24 cellular contexts compared by ENCODE assay signal in the genomic region with DNA sequence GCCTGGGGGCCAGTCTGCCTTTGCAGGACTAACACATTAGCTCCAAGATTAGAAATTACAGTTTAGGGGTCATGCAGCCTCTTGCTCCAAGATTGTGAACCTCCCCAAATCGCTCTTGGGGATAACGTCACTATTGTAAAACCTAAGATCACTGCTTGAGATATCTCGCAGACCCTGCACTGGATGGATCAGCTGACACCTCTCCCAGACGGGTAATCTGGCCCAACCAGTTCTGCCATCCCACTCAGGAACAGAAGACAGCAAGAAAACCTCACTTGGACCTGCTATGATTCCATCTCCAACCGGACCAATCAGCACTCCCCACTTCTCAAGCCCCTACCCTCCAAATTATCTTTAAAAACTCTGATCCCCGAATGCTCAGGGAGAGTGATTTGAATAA.
"Had no signal": no experiment of that assay in that cellular context is flagged by ENCODE, and none has a peak within 500 bp of the region (broad histone marks: within the 10 kb centered on the region; RNA-seq: fewer than 3 reads in every experiment).

No MANE protein-coding gene starts in this region.

- DNase-seq: Kasumi-1, MM.1S, NCI-H1092 treated with DMSO at 0.1 percent for 48 hours, NCI-H1436, NCI-H187, NCI-H2029, NCI-H2081 treated with DMSO at 0.1 percent for 48 hours, NCI-H2171, NCI-H226, NCI-H446, NCI-H510A, NCI-H524 treated with DMSO at 0.1 percent for 48 hours, NCI-H69, NCI-H774, SHP77, SK-N-SH, SW 1271, T-cell had no signal

- H3K4me3 ChIP-seq: K562 had no signal

- H3K4me2 ChIP-seq: KMS-11, SK-N-SH had no signal

- H3K27me3 Mint-ChIP-seq: IgD-negative memory B cell, T-cell had no signal

- H3K9me2 ChIP-seq: SK-N-SH had no signal

- H3K4me3 Mint-ChIP-seq: IgD-negative memory B cell, T-cell had no signal

- H3K36me3 Mint-ChIP-seq: T-cell had no signal

- H3K9me3 ChIP-seq: SK-N-SH had no signal

- H3K27ac ChIP-seq: KMS-11, RWPE1 had no signal

- H3K9me3 Mint-ChIP-seq: T-cell had no signal

- ATAC-seq: HepG2, K562, Panc1, T-cell had no signal

- H3K27ac Mint-ChIP-seq: IgD-negative memory B cell, T-cell had no signal

- H3K4me1 Mint-ChIP-seq: T-cell had no signal

- H3K9ac ChIP-seq: KMS-11, SK-N-SH had no signal
